8 cellular contexts compared by ENCODE assay signal in genomic region chr6:26553264-26553738, GRCh38. TPM values are rescaled to one million over a fixed set of nuclear protein-coding genes. Genes with fewer than 3 reads are reported as not detected.
A peak's percentile ranks its signal among the peaks of the same experiment; 100 is the strongest.
DNase-seq lines count a peak whose midpoint lies in the region; ATAC-seq and TF ChIP-seq lines count a peak whose summit lies in the region.

No MANE protein-coding gene starts in this region.

- H3K36me3 Mint-ChIP-seq in T-helper 17 cell (ENCODE audit: low read depth) = no peaks in the 10 kb centered on the region

- TF ChIP-seq RAD21 in HCT116 (IDR thresholded peaks at IDR 0.05; ENCODE audit: low read depth) = no peak

- intact Hi-C loops in HCT116 (cut with micrococcal nuclease) (loop anchor here (2.0 to 5.0 kb wide), 3 partner anchors 14 to 241 kb away; partner anchors contain the start of gene HMGN4), sciatic nerve (cut with DNase I) (no loop called here)

- peak overlapping the region; percentile 75 for H3K4me2 ChIP-seq in HCT116 (ENCODE audit: low read length)

- no peaks in the 10 kb centered on the region for H3K27me3 Mint-ChIP-seq in T-helper 17 cell

- H3K9ac ChIP-seq in HCT116 (ENCODE audit: low read length) = peak overlapping the region; percentile 32

- no peak overlapping the region for H3K27ac Mint-ChIP-seq in T-helper 17 cell

- peaks cover 14 to 45% of the 10 kb centered on the region in 2 experiments for H3K4me1 ChIP-seq in HCT116 (ENCODE audit: control insufficient read depth in 1 of 2, insufficient read depth in 2 of 2, low read length in 2 of 2)
- H3K4me1 ChIP-seq in iPS DF 6.9 (ENCODE audit: control insufficient read depth, insufficient read depth, low read length) = no peaks in the 10 kb centered on the region

- H4K20me1 ChIP-seq in HCT116 (ENCODE audit: insufficient read depth) = no peaks in the 10 kb centered on the region

- RAD21 ChIA-PET in HCT116 (lab: Charles Lee; ENCODE audit: low non-redundant PET in 1 of 2, low total read pairs in 2 of 2, uncharacterized antibody in 2 of 2, unreplicated experiment in 2 of 2) = no interaction called here

- no peaks in the 10 kb centered on the region for H3K9me3 ChIP-seq in HCT116 (ENCODE audit: control insufficient read depth in 1 of 2, insufficient read depth in 1 of 2, low read depth in 1 of 2, low read length in 2 of 2)
- H3K9me3 ChIP-seq in T-helper 17 cell (ENCODE audit: control insufficient read depth, low read length, poor library complexity, severe bottlenecking) = no peaks in the 10 kb centered on the region
- H3K9me3 ChIP-seq in iPS DF 6.9 (ENCODE audit: control insufficient read depth, insufficient read depth, low read length) = no peaks in the 10 kb centered on the region

- H3K4me1 Mint-ChIP-seq in T-helper 17 cell = peaks cover 6% of the 10 kb centered on the region

- H3K27me3 ChIP-seq in HCT116 (ENCODE audit: insufficient read depth, low read length) (no peaks in the 10 kb centered on the region), iPS DF 6.9 (ENCODE audit: control insufficient read depth, insufficient read depth, low read length) (no peaks in the 10 kb centered on the region)

- peak overlapping the region; percentile 36 to 50 for H3K4me3 ChIP-seq in HCT116 (replicated peaks in 1 of 2; ENCODE audit: low read depth in 1 of 2, low read length in 2 of 2)
- H3K4me3 ChIP-seq in iPS DF 6.9 (ENCODE audit: low read length) = peak overlapping the region; percentile 99; the same call in 1 of the 2 replicates

- no TSS peak for BruUV-seq in HCT116 (replicated peaks; lab: Mats Ljungman, UMichigan)

- peak overlapping the region; percentile 98 for H2AFZ ChIP-seq in HCT116 (ENCODE audit: low read depth, low read length, poor library complexity, severe bottlenecking)

- H3K27ac ChIP-seq in HCT116 (ENCODE audit: low read depth, low read length) (peak overlapping the region; percentile 53), iPS DF 6.9 (ENCODE audit: low read length) (no peak overlapping the region)

- no peak for TF ChIP-seq POLR2A in HCT116 (IDR thresholded peaks at IDR 0.05; ENCODE audit: borderline replicate concordance, extremely low read depth, insufficient read depth, insufficient read length)

- CTCF ChIA-PET in HCT116 (lab: Charles Lee) = interaction anchor here (0.8 kb wide), 1 partner anchor 42 kb away, joined by 4 read pairs; no protein-coding TSS in a partner anchor

- H3K9me2 ChIP-seq in HCT116 (ENCODE audit: insufficient read depth) = no peaks in the 10 kb centered on the region

- WGBS in iPS DF 6.9 (ENCODE audit: insufficient coverage, insufficient read length) = no CpG with 5 or more reads among the region's 14 CpGs

- H3K36me3 ChIP-seq in HCT116 (ENCODE audit: control insufficient read depth in 1 of 2, insufficient read depth in 2 of 2, low read length in 2 of 2) (no peaks in the 10 kb centered on the region), iPS DF 6.9 (ENCODE audit: control insufficient read depth, insufficient read depth, low read length) (no peaks in the 10 kb centered on the region)

- TF ChIP-seq CTCF in HCT116 (IDR thresholded peaks at IDR 0.05 in 2 of 3, conservative IDR thresholded peaks at IDR 0.05 in 1 of 3; ENCODE audit: borderline replicate concordance in 1 of 3, insufficient read depth in 1 of 3, low read depth in 2 of 3, low read length in 2 of 3) = no peak

- POLR2A ChIA-PET in HCT116 (lab: Charles Lee) = interaction anchor here (0.6 to 2.4 kb wide), 6 partner anchors 15 to 1008 kb away, joined by 3 to 8 read pairs (median 6); a partner anchor contains a TSS

- no peaks in the 10 kb centered on the region for H3K79me2 ChIP-seq in HCT116 (ENCODE audit: insufficient read depth, low read length)

- H3K4me3 Mint-ChIP-seq in T-helper 17 cell = no peak overlapping the region

- ATAC-seq in HCT116 = peak; percentile 52
- peak; percentile 72 for ATAC-seq in T-helper 17 cell
- peak; percentile 89 for ATAC-seq in sciatic nerve

- DNase-seq in DMS79 treated with DMSO at 0.1 percent for 48 hours (lab: John Stamatoyannopoulos, UW) (peak; percentile 52), HCT116 (ENCODE audit: low read depth, low spot score) (peak; percentile 69), NCI-H1436 treated with DMSO at 0.1 percent for 48 hours (lab: John Stamatoyannopoulos, UW) (peak; percentile 48), T-helper 17 cell (peak; percentile 32 to 64 (median 49)), anterior cingulate cortex (lab: John Stamatoyannopoulos, UW) (peak in 56 of 58 donors; percentile 13 to 81 (median 60)), iPS DF 6.9 (ENCODE audit: low read depth, low spot score) (no peak), sciatic nerve (ENCODE audit: low spot score) (peak; percentile 85), foreskin melanocyte (no peak)

TF ChIP-seq in HCT116, 20 proteins besides CTCF, POLR2A, EP300 and RAD21:
- TF ChIP-seq YY1 (IDR thresholded peaks at IDR 0.05; ENCODE audit: extremely low read depth, insufficient replicate concordance, low read depth, low read length) (peak; percentile 23), CBX3 (IDR thresholded peaks at IDR 0.05; ENCODE audit: low read depth) (peak; percentile 55), ZFX (IDR thresholded peaks at IDR 0.05) (no peak), SIN3A (IDR thresholded peaks at IDR 0.05; ENCODE audit: low read depth) (no peak), EZH2phosphoT487 (IDR thresholded peaks at IDR 0.05; ENCODE audit: borderline replicate concordance) (no peak), FOSL1 (IDR thresholded peaks at IDR 0.05; ENCODE audit: low read depth) (no peak), ELF1 (IDR thresholded peaks at IDR 0.05; ENCODE audit: borderline replicate concordance, low read depth) (no peak), CEBPB (IDR thresholded peaks at IDR 0.05; ENCODE audit: low read depth) (no peak), SP1 (IDR thresholded peaks at IDR 0.05; ENCODE audit: low read depth) (no peak), ZNF274 (IDR thresholded peaks at IDR 0.05; ENCODE audit: low read depth, low read length) (no peak), EZH2 (IDR thresholded peaks at IDR 0.05) (no peak), EGR1 (IDR thresholded peaks at IDR 0.05; ENCODE audit: low read depth) (no peak), JUND (IDR thresholded peaks at IDR 0.05) (no peak)
- TF ChIP-seq, protein P1, sequence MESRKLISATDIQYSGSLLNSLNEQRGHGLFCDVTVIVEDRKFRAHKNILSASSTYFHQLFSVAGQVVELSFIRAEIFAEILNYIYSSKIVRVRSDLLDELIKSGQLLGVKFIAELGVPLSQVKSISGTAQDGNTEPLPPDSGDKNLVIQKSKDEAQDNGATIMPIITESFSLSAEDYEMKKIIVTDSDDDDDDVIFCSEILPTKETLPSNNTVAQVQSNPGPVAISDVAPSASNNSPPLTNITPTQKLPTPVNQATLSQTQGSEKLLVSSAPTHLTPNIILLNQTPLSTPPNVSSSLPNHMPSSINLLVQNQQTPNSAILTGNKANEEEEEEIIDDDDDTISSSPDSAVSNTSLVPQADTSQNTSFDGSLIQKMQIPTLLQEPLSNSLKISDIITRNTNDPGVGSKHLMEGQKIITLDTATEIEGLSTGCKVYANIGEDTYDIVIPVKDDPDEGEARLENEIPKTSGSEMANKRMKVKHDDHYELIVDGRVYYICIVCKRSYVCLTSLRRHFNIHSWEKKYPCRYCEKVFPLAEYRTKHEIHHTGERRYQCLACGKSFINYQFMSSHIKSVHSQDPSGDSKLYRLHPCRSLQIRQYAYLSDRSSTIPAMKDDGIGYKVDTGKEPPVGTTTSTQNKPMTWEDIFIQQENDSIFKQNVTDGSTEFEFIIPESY (IDR thresholded peaks at IDR 0.05; ENCODE audit: extremely low read depth, insufficient replicate concordance, low read length) = no peak
- TF ChIP-seq, protein P2, sequence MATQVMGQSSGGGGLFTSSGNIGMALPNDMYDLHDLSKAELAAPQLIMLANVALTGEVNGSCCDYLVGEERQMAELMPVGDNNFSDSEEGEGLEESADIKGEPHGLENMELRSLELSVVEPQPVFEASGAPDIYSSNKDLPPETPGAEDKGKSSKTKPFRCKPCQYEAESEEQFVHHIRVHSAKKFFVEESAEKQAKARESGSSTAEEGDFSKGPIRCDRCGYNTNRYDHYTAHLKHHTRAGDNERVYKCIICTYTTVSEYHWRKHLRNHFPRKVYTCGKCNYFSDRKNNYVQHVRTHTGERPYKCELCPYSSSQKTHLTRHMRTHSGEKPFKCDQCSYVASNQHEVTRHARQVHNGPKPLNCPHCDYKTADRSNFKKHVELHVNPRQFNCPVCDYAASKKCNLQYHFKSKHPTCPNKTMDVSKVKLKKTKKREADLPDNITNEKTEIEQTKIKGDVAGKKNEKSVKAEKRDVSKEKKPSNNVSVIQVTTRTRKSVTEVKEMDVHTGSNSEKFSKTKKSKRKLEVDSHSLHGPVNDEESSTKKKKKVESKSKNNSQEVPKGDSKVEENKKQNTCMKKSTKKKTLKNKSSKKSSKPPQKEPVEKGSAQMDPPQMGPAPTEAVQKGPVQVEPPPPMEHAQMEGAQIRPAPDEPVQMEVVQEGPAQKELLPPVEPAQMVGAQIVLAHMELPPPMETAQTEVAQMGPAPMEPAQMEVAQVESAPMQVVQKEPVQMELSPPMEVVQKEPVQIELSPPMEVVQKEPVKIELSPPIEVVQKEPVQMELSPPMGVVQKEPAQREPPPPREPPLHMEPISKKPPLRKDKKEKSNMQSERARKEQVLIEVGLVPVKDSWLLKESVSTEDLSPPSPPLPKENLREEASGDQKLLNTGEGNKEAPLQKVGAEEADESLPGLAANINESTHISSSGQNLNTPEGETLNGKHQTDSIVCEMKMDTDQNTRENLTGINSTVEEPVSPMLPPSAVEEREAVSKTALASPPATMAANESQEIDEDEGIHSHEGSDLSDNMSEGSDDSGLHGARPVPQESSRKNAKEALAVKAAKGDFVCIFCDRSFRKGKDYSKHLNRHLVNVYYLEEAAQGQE (IDR thresholded peaks at IDR 0.05; ENCODE audit: low read depth) = no peak
- TF ChIP-seq, protein P3, sequence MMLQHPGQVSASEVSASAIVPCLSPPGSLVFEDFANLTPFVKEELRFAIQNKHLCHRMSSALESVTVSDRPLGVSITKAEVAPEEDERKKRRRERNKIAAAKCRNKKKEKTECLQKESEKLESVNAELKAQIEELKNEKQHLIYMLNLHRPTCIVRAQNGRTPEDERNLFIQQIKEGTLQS (IDR thresholded peaks at IDR 0.05) = peak; percentile 93
TF ChIP-seq in HCT116: peak in this region for 3.

RNA-seq across cellular contexts. Expression of gene HMGN4, which starts 15.1 kb away (rescaled TPM):
- total RNA-seq in HCT116 (2021; ENCODE audit: unreplicated experiment) = 73.8 TPM
- 48.2 and 64.6 TPM in 2 replicates for polyA plus RNA-seq in HCT116 (2012)
- total RNA-seq in T-helper 17 cell = 10 to 100 TPM; 54.7 to 60.1 TPM
- total RNA-seq in sciatic nerve = 40.3 TPM

RNA-seq across cellular contexts. Expression of gene ABT1, which starts 43.5 kb away (rescaled TPM):
- 26.7 TPM for total RNA-seq in HCT116 (2021; ENCODE audit: unreplicated experiment)
- polyA plus RNA-seq in HCT116 (2012) = 21.8 and 22.1 TPM in 2 replicates
- total RNA-seq in T-helper 17 cell = 10 to 100 TPM; 25.0 to 28.4 TPM
- total RNA-seq in sciatic nerve = 10.3 TPM

RNA-seq across cellular contexts. Expression of gene BTN1A1, which starts 53.2 kb away (rescaled TPM):
- total RNA-seq in HCT116 (2021; ENCODE audit: unreplicated experiment) (0.32 TPM), T-helper 17 cell (under 1 TPM in 1 of 2 donors, not detected in 1; 0.10 TPM), sciatic nerve (not detected)
- polyA plus RNA-seq in HCT116 (2012) = 0.15 and 0.33 TPM in 2 replicates

Comparison
In these comparisons a context has a peak if more than half of its experiments do, and no peak if none do; other contexts are left out.
1. DNase-seq: peak in DMS79 treated with DMSO at 0.1 percent for 48 hours (single experiment), HCT116 (single experiment), NCI-H1436 treated with DMSO at 0.1 percent for 48 hours (single experiment), T-helper 17 cell (3 of 3), anterior cingulate cortex (56 of 58) and sciatic nerve (single experiment); none in iPS DF 6.9 (single experiment) and foreskin melanocyte (single experiment).
2. Peak in every context shown above with its lines, with median percentiles within 50 percentile points of each other: ATAC-seq.